ENCODE assay signal across 8 cellular contexts in the genomic region with DNA sequence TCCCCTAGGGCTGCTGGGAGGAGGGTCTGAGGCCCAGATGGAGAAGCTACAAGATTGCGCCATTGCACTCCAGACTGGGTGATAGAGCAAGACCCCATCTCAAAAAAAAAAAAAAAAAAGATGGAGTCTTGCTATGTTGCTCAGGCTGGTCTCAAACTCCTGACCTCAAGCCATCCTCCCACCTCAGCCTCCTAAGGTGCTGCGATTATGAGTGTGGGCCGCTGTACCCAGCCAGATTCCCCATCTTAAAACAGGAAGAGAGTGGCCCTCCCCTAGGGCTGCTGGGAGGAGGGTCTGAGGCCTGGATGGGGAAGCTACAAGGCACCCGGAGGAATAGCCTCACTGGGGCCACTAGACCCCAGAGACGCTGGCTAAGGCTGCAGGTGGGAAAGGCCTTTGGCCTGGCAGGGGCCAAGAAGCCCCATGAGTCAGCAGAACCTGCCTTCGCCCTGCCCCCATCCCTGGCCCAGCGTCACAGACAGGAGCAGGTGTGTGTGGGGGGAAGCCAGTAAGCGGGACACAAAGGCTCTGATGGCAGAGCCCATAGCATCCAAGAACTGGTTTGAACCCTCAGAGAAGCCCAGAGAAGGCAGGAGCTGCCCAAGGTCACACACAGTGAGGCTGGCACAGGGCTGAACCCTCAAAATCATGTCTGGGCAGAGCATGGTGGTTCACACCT. TPM values are rescaled to one million over a fixed set of nuclear protein-coding genes. Genes with fewer than 3 reads are reported as not detected.
DNase-seq lines count a peak whose midpoint lies in the region; ATAC-seq and TF ChIP-seq lines count a peak whose summit lies in the region.
"Not testable (repeated sequence)": the region's sequence is repeated elsewhere in the genome, so short reads cannot be mapped to it uniquely, and the experiment has no call there.
"Had no signal": no experiment of that assay in that cellular context is flagged by ENCODE, and none has a peak within 500 bp of the region (broad histone marks: within the 10 kb centered on the region; RNA-seq: fewer than 3 reads in every experiment).

No MANE protein-coding gene starts in this region.

- not testable (repeated sequence) for H3K4me3 Mint-ChIP-seq in CD14-positive monocyte

- not testable (repeated sequence) for H3K9me3 ChIP-seq in right cardiac atrium (ENCODE audit: control insufficient read depth, low read length); lower lobe of right lung; sigmoid colon; transverse colon

- not testable (repeated sequence) for H3K4me1 Mint-ChIP-seq in CD14-positive monocyte

- not testable (repeated sequence) for H3K27ac Mint-ChIP-seq in CD14-positive monocyte

- TF ChIP-seq CTCF in CD14-positive monocyte (IDR thresholded peaks at IDR 0.05); lower lobe of right lung (IDR thresholded peaks at IDR 0.05); sigmoid colon (IDR thresholded peaks at IDR 0.05); transverse colon (IDR thresholded peaks at IDR 0.05): not testable (repeated sequence)

- not testable (repeated sequence) for H3K4me1 ChIP-seq in right cardiac atrium (ENCODE audit: control insufficient read depth, insufficient read depth, low read length); lower lobe of right lung; sigmoid colon; transverse colon

- ATAC-seq in Right ventricle myocardium inferior, right cardiac atrium, lower lobe of right lung: not testable (repeated sequence)

- not testable (repeated sequence) for H3K9me3 Mint-ChIP-seq in CD14-positive monocyte

- not testable (repeated sequence) for H3K27me3 ChIP-seq in right cardiac atrium (ENCODE audit: control insufficient read depth, insufficient read depth); lower lobe of right lung (ENCODE audit: low read depth); sigmoid colon; transverse colon

- H3K36me3 ChIP-seq in lower lobe of right lung, sigmoid colon, transverse colon: not testable (repeated sequence)

- TF ChIP-seq POLR2A in sigmoid colon (IDR thresholded peaks at IDR 0.05); transverse colon (IDR thresholded peaks at IDR 0.05): not testable (repeated sequence)

- not testable (repeated sequence) for H3K27me3 Mint-ChIP-seq in CD14-positive monocyte (ENCODE audit: low read depth in 3 of 3)

- DNase-seq in CD14-positive monocyte (ENCODE audit: low spot score) (peak; percentile 41), Right ventricle myocardium inferior (ENCODE audit: missing footprints) (peak; percentile 45), right cardiac atrium (peak in 2 of 3 donors; percentile 51 to 53), lower lobe of right lung (peak; percentile 44), sigmoid colon (peak; percentile 53), transverse colon (peak; percentile 6)
- DNase-seq in activated CD8-positive, alpha-beta memory T cell treated with anti-CD3 and anti-CD28 coated beads, Interleukin-2, amount 50 U/mL, for 48 hours = peak; percentile 49

- in situ Hi-C loops in transverse colon (cut with MboI; ENCODE audit: low pct_ligation_motif_present in 1 of 4, low pct_unique_long_range_greater_than_20kb in 1 of 4, low sequenced_read_pairs in 3 of 4) = not testable (repeated sequence)

- not testable (repeated sequence) for H3K36me3 Mint-ChIP-seq in CD14-positive monocyte

- H3K4me3 ChIP-seq in right cardiac atrium (ENCODE audit: low read length); lower lobe of right lung; sigmoid colon; transverse colon: not testable (repeated sequence)

- H3K27ac ChIP-seq in right cardiac atrium (ENCODE audit: low read length); lower lobe of right lung; sigmoid colon; transverse colon: not testable (repeated sequence)

- intact Hi-C loops in CD14-positive monocyte (cut with micrococcal nuclease); Right ventricle myocardium inferior (cut with DNase I); right cardiac atrium (cut with DNase I); lower lobe of right lung (cut with DNase I); sigmoid colon (cut with DNase I); transverse colon (cut with DNase I; ENCODE audit: low total_unique reads): not testable (repeated sequence)

- WGBS in right cardiac atrium = 83% methylated on average over 2 of the region's 8 CpGs
- 82 to 90% methylated on average over 2 of the region's 8 CpGs for WGBS in sigmoid colon, 2 donors
- WGBS in transverse colon (ENCODE audit: low coverage in 1 of 2), 2 donors = 100% methylated on average over 2 of the region's 8 CpGs; no CpG with 5 or more reads in 1 of the 2 donors

- not testable (repeated sequence) for TF ChIP-seq EP300 in sigmoid colon (IDR thresholded peaks at IDR 0.05); transverse colon (IDR thresholded peaks at IDR 0.05; ENCODE audit: low read depth)

RNA-seq across cellular contexts. Expression of gene RASA4B, which starts 10.0 kb away (rescaled TPM):
- 10 to 100 TPM in 1 of 2 donors, 1 to 10 TPM in 1; 6.3 to 20.1 TPM for polyA plus RNA-seq in CD14-positive monocyte
- 7.8 TPM for total RNA-seq in Right ventricle myocardium inferior
- total RNA-seq in right cardiac atrium = 10 to 100 TPM in 2 of 4 donors, 1 to 10 TPM in 2; 3.8 to 12.8 (median 9.4) TPM
- polyA plus RNA-seq in right cardiac atrium = 5.8 TPM
- total RNA-seq in lower lobe of right lung = 22.6 TPM
- 10 to 100 TPM in 2 of 4 donors, 1 to 10 TPM in 2; 2.5 to 39.1 (median 12.9) TPM for total RNA-seq in sigmoid colon
- 10 to 100 TPM; 11.4 to 24.4 (median 16.6) TPM for polyA plus RNA-seq in sigmoid colon
- total RNA-seq in transverse colon = 10 to 100 TPM; 10.9 to 41.9 (median 19.8) TPM
- total RNA-seq: Daoy had no signal

RNA-seq across cellular contexts. Expression of gene POLR2J, which starts 28.8 kb away (rescaled TPM):
- polyA plus RNA-seq in CD14-positive monocyte (100 to 1,000 TPM in 1 of 2 donors, 10 to 100 TPM in 1; 65.7 to 104 TPM), right cardiac atrium (176 TPM), sigmoid colon (100 to 1,000 TPM in 2 of 3 donors, 10 to 100 TPM in 1; 75.1 to 190 (median 166) TPM)
- total RNA-seq in Right ventricle myocardium inferior (49.0 TPM), right cardiac atrium (10 to 100 TPM; 51.0 to 63.0 (median 58.8) TPM), lower lobe of right lung (37.9 TPM), sigmoid colon (10 to 100 TPM in 3 of 4 donors, 1 to 10 TPM in 1; 9.9 to 29.3 (median 20.5) TPM), transverse colon (10 to 100 TPM in 2 of 4 donors, 1 to 10 TPM in 2; 5.4 to 30.3 (median 15.0) TPM)

RNA-seq across cellular contexts. Expression of gene UPK3BL2, which starts 35.9 kb away (rescaled TPM):
- polyA plus RNA-seq in CD14-positive monocyte (under 1 TPM; 0.30 to 0.39 TPM), right cardiac atrium (2.7 TPM), sigmoid colon (10 to 100 TPM in 1 of 3 donors, not detected in 2; 14.2 TPM)
- total RNA-seq in Right ventricle myocardium inferior (2.8 TPM), right cardiac atrium (1 to 10 TPM; 3.4 to 8.3 (median 7.2) TPM), lower lobe of right lung (26.9 TPM), sigmoid colon (10 to 100 TPM in 1 of 4 donors, 1 to 10 TPM in 2, under 1 TPM in 1; 0.99 to 10.9 (median 3.4) TPM), transverse colon (100 to 1,000 TPM in 1 of 4 donors, 10 to 100 TPM in 2, 1 to 10 TPM in 1; 7.8 to 116 (median 30.4) TPM)

RNA-seq across cellular contexts. Expression of gene LRWD1, which starts 42.8 kb away (rescaled TPM):
- polyA plus RNA-seq in CD14-positive monocyte = 1 to 10 TPM; 5.4 to 6.1 TPM
- 10.0 TPM for total RNA-seq in Right ventricle myocardium inferior
- 10 to 100 TPM in 3 of 4 donors, 1 to 10 TPM in 1; 9.7 to 14.2 (median 11.0) TPM for total RNA-seq in right cardiac atrium
- polyA plus RNA-seq in right cardiac atrium = 8.5 TPM
- total RNA-seq in lower lobe of right lung = 19.2 TPM
- 10 to 100 TPM in 1 of 4 donors, 1 to 10 TPM in 3; 7.2 to 19.4 (median 8.8) TPM for total RNA-seq in sigmoid colon
- polyA plus RNA-seq in sigmoid colon = 10 to 100 TPM; 13.4 to 18.8 (median 16.2) TPM
- 10 to 100 TPM; 15.7 to 45.6 (median 18.4) TPM for total RNA-seq in transverse colon

RNA-seq across cellular contexts. Expression of gene ALKBH4, which starts 42.9 kb away (rescaled TPM):
- polyA plus RNA-seq in CD14-positive monocyte = 10 to 100 TPM in 1 of 2 donors, 1 to 10 TPM in 1; 9.7 to 11.8 TPM
- 5.8 TPM for total RNA-seq in Right ventricle myocardium inferior
- total RNA-seq in right cardiac atrium = 1 to 10 TPM; 7.6 to 9.2 (median 8.3) TPM
- polyA plus RNA-seq in right cardiac atrium = 7.3 TPM
- total RNA-seq in lower lobe of right lung = 10.6 TPM
- 10 to 100 TPM in 3 of 4 donors, 1 to 10 TPM in 1; 8.0 to 26.7 (median 15.5) TPM for total RNA-seq in sigmoid colon
- polyA plus RNA-seq in sigmoid colon = 10 to 100 TPM in 2 of 3 donors, 1 to 10 TPM in 1; 9.2 to 10.2 (median 10.2) TPM
- total RNA-seq in transverse colon = 10 to 100 TPM in 2 of 4 donors, 1 to 10 TPM in 2; 1.8 to 21.3 (median 14.0) TPM
